ENCODE assay signal across 8 cellular contexts in genomic region chr18:63311481-63312409, GRCh38. TPM values are rescaled to one million over a fixed set of nuclear protein-coding genes. Genes with fewer than 3 reads are reported as not detected.
A peak's percentile ranks its signal among the peaks of the same experiment; 100 is the strongest.
DNase-seq lines count a peak whose midpoint lies in the region; ATAC-seq lines count a peak whose summit lies in the region.

No MANE protein-coding gene starts in this region.

- CTCF ChIA-PET in activated CD4-positive, alpha-beta T cell treated with anti-CD3 and anti-CD28 coated beads for 36 hours (lab: Charles Lee): interaction anchor here (1.2 to 3.0 kb wide), 6 partner anchors 8 to 180 kb away, joined by 3 to 11 read pairs (median 4); partner anchors contain the start of gene BCL2

- no peaks in the 10 kb centered on the region for H3K9me3 Mint-ChIP-seq in activated CD4-positive, alpha-beta T cell treated with anti-CD3 and anti-CD28 coated beads for 36 hours (ENCODE audit: low read depth)
- H3K9me3 Mint-ChIP-seq in stimulated activated memory B cell treated with anti-CD40 and anti-IgM and Interleukin-4, amounts not matched to agents 10 μg/mL and 1 μg/mL and 100 μg/mL, for 72 hours: no peaks in the 10 kb centered on the region

- intact Hi-C loops in activated CD4-positive, alpha-beta T cell treated with anti-CD3 and anti-CD28 coated beads for 36 hours (cut with DNase I, micrococcal nuclease): no loop called here

- POLR2A ChIA-PET in activated CD4-positive, alpha-beta T cell treated with anti-CD3 and anti-CD28 coated beads for 36 hours (lab: Charles Lee): interaction anchor here (0.8 kb wide), 1 partner anchor 223 kb away, joined by 3 read pairs; no protein-coding TSS in a partner anchor

- H3K27ac Mint-ChIP-seq in activated CD4-positive, alpha-beta T cell treated with anti-CD3 and anti-CD28 coated beads for 36 hours: peak overlapping the region; percentile 16
- peak overlapping the region; percentile 92 for H3K27ac Mint-ChIP-seq in stimulated activated memory B cell treated with anti-CD40 and anti-IgM and Interleukin-4, amounts not matched to agents 10 μg/mL and 1 μg/mL and 100 μg/mL, for 72 hours

- peaks cover 78% of the 10 kb centered on the region for H3K4me1 Mint-ChIP-seq in activated CD4-positive, alpha-beta T cell treated with anti-CD3 and anti-CD28 coated beads for 36 hours
- H3K4me1 Mint-ChIP-seq in stimulated activated memory B cell treated with anti-CD40 and anti-IgM and Interleukin-4, amounts not matched to agents 10 μg/mL and 1 μg/mL and 100 μg/mL, for 72 hours: peaks cover 86% of the 10 kb centered on the region

- H3K4me3 Mint-ChIP-seq in activated CD4-positive, alpha-beta T cell treated with anti-CD3 and anti-CD28 coated beads for 36 hours: no peak overlapping the region
- peak overlapping the region; percentile 99 for H3K4me3 Mint-ChIP-seq in stimulated activated memory B cell treated with anti-CD40 and anti-IgM and Interleukin-4, amounts not matched to agents 10 μg/mL and 1 μg/mL and 100 μg/mL, for 72 hours

- no peak for ATAC-seq in activated CD4-positive, alpha-beta T cell treated with anti-CD3 and anti-CD28 coated beads for 36 hours
- ATAC-seq in GM21786 (IDR thresholded peaks at IDR 0.05; ENCODE audit: unreplicated experiment) (peak; percentile 73), HG03575 (IDR thresholded peaks at IDR 0.05; ENCODE audit: extremely low read depth, insufficient number of reproducible peaks, low FRiP score, unreplicated experiment) (peak; percentile 54), left lobe of liver (no peak)
- peak; percentile 89 for ATAC-seq in stimulated activated memory B cell treated with anti-CD40 and anti-IgM and Interleukin-4, amounts not matched to agents 10 μg/mL and 1 μg/mL and 100 μg/mL, for 72 hours

- H3K36me3 Mint-ChIP-seq in activated CD4-positive, alpha-beta T cell treated with anti-CD3 and anti-CD28 coated beads for 36 hours (ENCODE audit: low read depth): peaks cover 63% of the 10 kb centered on the region
- H3K36me3 Mint-ChIP-seq in stimulated activated memory B cell treated with anti-CD40 and anti-IgM and Interleukin-4, amounts not matched to agents 10 μg/mL and 1 μg/mL and 100 μg/mL, for 72 hours: peaks cover 65% of the 10 kb centered on the region

- DNase-seq in activated CD4-positive, alpha-beta T cell treated with anti-CD3 and anti-CD28 coated beads for 36 hours: no peak
- no peak for DNase-seq in activated CD4-positive, alpha-beta T cell treated with anti-CD3 and anti-CD28 coated beads for 48 hours
- no peak for DNase-seq in NCI-H1436 treated with DMSO at 0.1 percent for 48 hours (lab: John Stamatoyannopoulos, UW)
- no peak for DNase-seq in left lobe of liver (ENCODE audit: low spot score)
- no peak for DNase-seq in NCI-H2107 (lab: John Stamatoyannopoulos, UW)

- no peaks in the 10 kb centered on the region for H3K27me3 Mint-ChIP-seq in activated CD4-positive, alpha-beta T cell treated with anti-CD3 and anti-CD28 coated beads for 36 hours
- H3K27me3 Mint-ChIP-seq in stimulated activated memory B cell treated with anti-CD40 and anti-IgM and Interleukin-4, amounts not matched to agents 10 μg/mL and 1 μg/mL and 100 μg/mL, for 72 hours: no peaks in the 10 kb centered on the region

RNA-seq across cellular contexts. Expression of gene BCL2, which starts 7.8 kb away (rescaled TPM):
- 10 to 100 TPM; 66.0 to 88.9 TPM for total RNA-seq in activated CD4-positive, alpha-beta T cell treated with anti-CD3 and anti-CD28 coated beads for 36 hours
- 1.0 TPM for total RNA-seq in left lobe of liver

RNA-seq across cellular contexts. Expression of gene KDSR, which starts 55.3 kb away (rescaled TPM):
- 10 to 100 TPM; 72.6 to 78.6 TPM for total RNA-seq in activated CD4-positive, alpha-beta T cell treated with anti-CD3 and anti-CD28 coated beads for 36 hours
- total RNA-seq in left lobe of liver: 49.0 TPM

Comparison
In these comparisons a context has a peak if more than half of its experiments do, and no peak if none do; other contexts are left out.
1. ATAC-seq: peak in GM21786 (single experiment), HG03575 (single experiment) and stimulated activated memory B cell treated with anti-CD40 and anti-IgM and Interleukin-4, amounts not matched to agents 10 μg/mL and 1 μg/mL and 100 μg/mL, for 72 hours (single experiment); none in activated CD4-positive, alpha-beta T cell treated with anti-CD3 and anti-CD28 coated beads for 36 hours (single experiment) and left lobe of liver (single experiment).
2. RNA of gene BCL2, which starts 7.8 kb away (total RNA-seq): 66.0 to 88.9 TPM in activated CD4-positive, alpha-beta T cell treated with anti-CD3 and anti-CD28 coated beads for 36 hours; 1.0 TPM in left lobe of liver (single experiment); every median in the first group is over 10 times any median in the second.